2 cellular contexts compared by ENCODE assay signal in genomic region chr15:48176957-48177356, GRCh38.
TF ChIP-seq lines count a peak whose summit lies in the region.

No MANE protein-coding gene starts in this region.

TF ChIP-seq in SK-N-SH, 30 proteins besides CTCF, POLR2A, EP300 and RAD21 (continued from another document):
- TF ChIP-seq REST (IDR thresholded peaks at IDR 0.05; ENCODE audit: low read depth, low read length), result no peak
- TF ChIP-seq SIN3A (IDR thresholded peaks at IDR 0.05; ENCODE audit: borderline replicate concordance, low read depth, low read length), result no peak
- TF ChIP-seq TEAD4 (IDR thresholded peaks at IDR 0.05; ENCODE audit: borderline replicate concordance, insufficient read depth), result no peak
- TF ChIP-seq FOSL2 (IDR thresholded peaks at IDR 0.05; ENCODE audit: borderline replicate concordance, low read depth), result no peak

TF ChIP-seq in SK-N-SH treated with all-trans-retinoic acid at 6 μM for 48 hours, 23 proteins besides CTCF, POLR2A, EP300 and RAD21 (continued from another document):
- TF ChIP-seq CSRNP3 (CRISPR knock-in tag; IDR thresholded peaks at IDR 0.05) (no peak), TSHZ2 (CRISPR knock-in tag; IDR thresholded peaks at IDR 0.05) (no peak), ZC3H10 (CRISPR knock-in tag; IDR thresholded peaks at IDR 0.05) (no peak), OSR1 (CRISPR knock-in tag; IDR thresholded peaks at IDR 0.05) (no peak), ZFP3 (CRISPR knock-in tag; IDR thresholded peaks at IDR 0.05) (no peak), SNAI2 (CRISPR knock-in tag; IDR thresholded peaks at IDR 0.05) (no peak), ZNF565 (CRISPR knock-in tag; conservative IDR thresholded peaks at IDR 0.05; ENCODE audit: low read depth) (no peak), TCF4 (CRISPR knock-in tag; IDR thresholded peaks at IDR 0.05; ENCODE audit: borderline replicate concordance) (no peak), CSDC2 (CRISPR knock-in tag; IDR thresholded peaks at IDR 0.05) (no peak), CREB5 (CRISPR knock-in tag; IDR thresholded peaks at IDR 0.05; ENCODE audit: low read depth) (no peak), ESRRG (CRISPR knock-in tag; IDR thresholded peaks at IDR 0.05) (no peak), ZNF8 (CRISPR knock-in tag; IDR thresholded peaks at IDR 0.05) (no peak)
